Comparison of ENCODE assay signal across 19 cellular contexts in genomic region chr11:19820100-19820499, GRCh38.
DNase-seq lines count a peak whose midpoint lies in the region; ATAC-seq and TF ChIP-seq lines count a peak whose summit lies in the region.
"Had no signal": no experiment of that assay in that cellular context is flagged by ENCODE, and none has a peak within 500 bp of the region (broad histone marks: within the 10 kb centered on the region; RNA-seq: fewer than 3 reads in every experiment).

No MANE protein-coding gene starts in this region.

- H3K27ac ChIP-seq in SK-N-SH (ENCODE audit: low read depth in 2 of 2, low read length in 1 of 2) (peak overlapping the region in 1 of 2 experiments; percentile 25; a peak in 2 of 4 replicates), prostate gland (no peak overlapping the region)
- H3K27ac ChIP-seq: hepatocyte had no signal

- H3K9me2 ChIP-seq in SK-N-SH = no peaks in the 10 kb centered on the region

- H3K4me1 ChIP-seq in SK-N-SH (ENCODE audit: control insufficient read depth in 1 of 2, insufficient read depth in 2 of 2, low read depth in 1 of 2, low read length in 1 of 2) = peaks cover 10 to 21% of the 10 kb centered on the region in 2 experiments; a peak in 1 of 4 replicates
- no peaks in the 10 kb centered on the region for H3K4me1 ChIP-seq in prostate gland (replicated peaks)
- H3K4me1 ChIP-seq: HAP-1 had no signal

- intact Hi-C loops in prostate gland (cut with DNase I) = no loop called here

- H3K9ac ChIP-seq in SK-N-SH = no peak overlapping the region

- no peak overlapping the region for H2AFZ ChIP-seq in SK-N-SH (ENCODE audit: low read depth)
- H2AFZ ChIP-seq: hepatocyte had no signal

- H3K27me3 Mint-ChIP-seq in type B pancreatic cell = no peaks in the 10 kb centered on the region

- 88% methylated on average over 1 of the region's 1 CpG for WGBS in SK-N-SH (ENCODE audit: low lambda C conversion rate)
- 82% methylated on average over 1 of the region's 1 CpG for WGBS in prostate gland

- CTCF ChIA-PET in SK-N-SH (lab: Yijun Ruan, JAX) = interaction anchor here (0.8 to 1.6 kb wide), 2 partner anchors 10 to 83 kb away, joined by 3 to 5 read pairs; no protein-coding TSS in a partner anchor

- H3K36me3 Mint-ChIP-seq in type B pancreatic cell = peaks cover 4% of the 10 kb centered on the region
- H3K36me3 Mint-ChIP-seq in activated naive CD4-positive, alpha-beta T cell treated with anti-CD3 and anti-CD28 coated beads, Interleukin-2, amount 50 U/mL, for 72 hours = no peaks in the 10 kb centered on the region

- no peak overlapping the region for H3K4me2 ChIP-seq in SK-N-SH
- H3K4me2 ChIP-seq: hepatocyte had no signal

- no peak for ATAC-seq in activated naive CD4-positive, alpha-beta T cell treated with anti-CD3 and anti-CD28 coated beads, Interleukin-2, amount 50 U/mL, for 72 hours
- ATAC-seq: left ventricle myocardium superior, Right ventricle myocardium inferior had no signal

- POLR2A ChIA-PET in SK-N-SH (lab: Yijun Ruan, JAX) = no interaction called here

- TF ChIP-seq POLR2A in prostate gland (IDR thresholded peaks at IDR 0.05) = no peak

- peaks cover 98% of the 10 kb centered on the region for H4K20me1 ChIP-seq in SK-N-SH (ENCODE audit: insufficient read depth)

- H3K9me3 Mint-ChIP-seq in type B pancreatic cell = no peaks in the 10 kb centered on the region
- H3K9me3 Mint-ChIP-seq in activated naive CD4-positive, alpha-beta T cell treated with anti-CD3 and anti-CD28 coated beads, Interleukin-2, amount 50 U/mL, for 72 hours = peaks cover 0 to 4% of the 10 kb centered on the region in 2 donors

- H3K4me1 Mint-ChIP-seq in type B pancreatic cell (ENCODE audit: unreplicated experiment) = peaks cover 35% of the 10 kb centered on the region

- H3K9me3 ChIP-seq in SK-N-SH (no peaks in the 10 kb centered on the region), prostate gland (no peaks in the 10 kb centered on the region)
- H3K9me3 ChIP-seq: HAP-1 had no signal

- H3K4me3 ChIP-seq in SK-N-SH (ENCODE audit: low read depth in 2 of 2, low read length in 1 of 2) (no peak overlapping the region), prostate gland (no peak overlapping the region)
- H3K4me3 ChIP-seq: HAP-1, hepatocyte had no signal

- TF ChIP-seq RAD21 in SK-N-SH (IDR thresholded peaks at IDR 0.05; ENCODE audit: low read length) = no peak

- H3K27me3 ChIP-seq in SK-N-SH (ENCODE audit: insufficient read depth) (no peaks in the 10 kb centered on the region), prostate gland (replicated peaks; ENCODE audit: insufficient read depth) (no peaks in the 10 kb centered on the region)
- H3K27me3 ChIP-seq: hepatocyte had no signal

- TF ChIP-seq CTCF in SK-N-SH (IDR thresholded peaks at IDR 0.05) (no peak), type B pancreatic cell (conservative IDR thresholded peaks at IDR 0.05) (no peak), prostate gland (IDR thresholded peaks at IDR 0.05) (no peak)

- peaks cover 7 to 21% of the 10 kb centered on the region in 2 experiments for H3K36me3 ChIP-seq in SK-N-SH (replicated peaks in 1 of 2; ENCODE audit: control insufficient read depth in 1 of 2, insufficient read depth in 2 of 2, low read length in 1 of 2)
- no peaks in the 10 kb centered on the region for H3K36me3 ChIP-seq in prostate gland
- H3K36me3 ChIP-seq: HAP-1 had no signal

- no peak overlapping the region for H3K4me3 Mint-ChIP-seq in type B pancreatic cell

- no peak for TF ChIP-seq EP300 in SK-N-SH (IDR thresholded peaks at IDR 0.05; ENCODE audit: borderline replicate concordance in 1 of 2, low read depth in 1 of 2, low read length in 1 of 2)

- peak overlapping the region; percentile 50 for H3K27ac Mint-ChIP-seq in type B pancreatic cell
- H3K27ac Mint-ChIP-seq in activated naive CD4-positive, alpha-beta T cell treated with anti-CD3 and anti-CD28 coated beads, Interleukin-2, amount 50 U/mL, for 72 hours = no peak overlapping the region

- peaks cover 100% of the 10 kb centered on the region for H3K79me2 ChIP-seq in SK-N-SH (ENCODE audit: insufficient read depth)

- peaks cover 26% of the 10 kb centered on the region for H3F3A ChIP-seq in SK-N-SH (replicated peaks; ENCODE audit: insufficient read depth)

- peak; percentile 30 for DNase-seq in NCI-H345 (lab: John Stamatoyannopoulos, UW)
- DNase-seq in NCI-H345 treated with DMSO at 0.1 percent for 48 hours (lab: John Stamatoyannopoulos, UW; ENCODE audit: unreplicated experiment) = no peak
- DNase-seq in SK-N-SH = no peak
- peak; percentile 49 for DNase-seq in iris pigment epithelial cell (ENCODE audit: low read depth)
- no peak for DNase-seq in type B pancreatic cell (ENCODE audit: extremely low spot score, unreplicated experiment)
- no peak for DNase-seq in activated naive CD4-positive, alpha-beta T cell treated with anti-CD3 and anti-CD28 coated beads, Interleukin-2, amount 50 U/mL, for 72 hours (ENCODE audit: low spot score in 2 of 2)
- DNase-seq in OCI-M2 (lab: John Stamatoyannopoulos, UW; ENCODE audit: unreplicated experiment) = no peak
- DNase-seq in prostate gland (ENCODE audit: low spot score) = no peak
- DNase-seq: activated CD4-positive, alpha-beta T cell treated with anti-CD3 and anti-CD28 coated beads for 4 hours; activated T-cell treated with anti-CD3 and anti-CD28 coated beads for 4 hours; Calu3; cortex of kidney; erythroblast; left ventricle myocardium superior; NCI-H2081; stimulated activated naive CD4-positive, alpha-beta T cell treated with Interleukin-2 at 50 U/mL for 16 hours had no signal

TF ChIP-seq in SK-N-SH, 30 proteins besides CTCF, POLR2A, EP300 and RAD21:
- TF ChIP-seq TCF12 (IDR thresholded peaks at IDR 0.05) (0 out of 2 replicates have a peak, but pooled peaks have one; percentile 32), PBX3 (IDR thresholded peaks at IDR 0.05) (peak; percentile 64), USF2 (IDR thresholded peaks at IDR 0.05; ENCODE audit: borderline replicate concordance, low read depth, low read length) (no peak), NRF1 (IDR thresholded peaks at IDR 0.05; ENCODE audit: low read depth, low read length) (no peak)

Comparison
In these comparisons a context has a peak if more than half of its experiments do, and no peak if none do; other contexts are left out.
1. DNase-seq: peak in NCI-H345 (single experiment) and iris pigment epithelial cell (single experiment); none in NCI-H345 treated with DMSO at 0.1 percent for 48 hours (single experiment), SK-N-SH (single experiment), type B pancreatic cell (single experiment), activated naive CD4-positive, alpha-beta T cell treated with anti-CD3 and anti-CD28 coated beads, Interleukin-2, amount 50 U/mL, for 72 hours (0 of 2), OCI-M2 (single experiment) and prostate gland (single experiment).